Comparison of ENCODE assay signal across 8 cellular contexts in genomic region chr17:49969134-49969759, GRCh38. TPM values are rescaled to one million over a fixed set of nuclear protein-coding genes. Genes with fewer than 3 reads are reported as not detected.
DNase-seq lines count a peak whose midpoint lies in the region; ATAC-seq and TF ChIP-seq lines count a peak whose summit lies in the region.

A gene with protein sequence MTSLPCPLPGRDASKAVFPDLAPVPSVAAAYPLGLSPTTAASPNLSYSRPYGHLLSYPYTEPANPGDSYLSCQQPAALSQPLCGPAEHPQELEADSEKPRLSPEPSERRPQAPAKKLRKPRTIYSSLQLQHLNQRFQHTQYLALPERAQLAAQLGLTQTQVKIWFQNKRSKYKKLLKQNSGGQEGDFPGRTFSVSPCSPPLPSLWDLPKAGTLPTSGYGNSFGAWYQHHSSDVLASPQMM (plus strand): TSS chr17:49969190. CDS start chr17:49969469, 279 bp downstream.

- no peaks in the 10 kb centered on the region for H3K9me3 ChIP-seq in mucosa of rectum (ENCODE audit: control insufficient read depth in 2 of 2, low read length in 2 of 2)

- H3K27ac ChIP-seq in mucosa of rectum (ENCODE audit: low read depth in 2 of 2, low read length in 2 of 2) = no peak within 1 kb of the TSS

- ATAC-seq in HG02938 (IDR thresholded peaks at IDR 0.05; ENCODE audit: unreplicated experiment) = no peak

- peak within 1 kb of the TSS; percentile 82 for H3K4me3 ChIP-seq in Jurkat, Clone E6-1 (ENCODE audit: low read length)
- peak within 1 kb of the TSS; percentile 44 to 76 for H3K4me3 ChIP-seq in mucosa of rectum (ENCODE audit: low read length in 2 of 2)

- H3K27ac Mint-ChIP-seq in MCF 10A (ENCODE audit: low read depth, unreplicated experiment) = peak within 1 kb of the TSS; percentile 56

- TF ChIP-seq CTCF in MCF 10A (IDR thresholded peaks at IDR 0.05; ENCODE audit: unreplicated experiment) = no peak

- POLR2A ChIA-PET in MCF 10A (lab: Yijun Ruan, JAX) = interaction anchor here (4.7 kb wide), 1 partner anchor 9 kb away, joined by 34 read pairs; no protein-coding TSS in a partner anchor

- H3K4me1 ChIP-seq in mucosa of rectum (ENCODE audit: control insufficient read depth in 2 of 2, insufficient read depth in 2 of 2, low read length in 2 of 2) = peaks cover 3 to 11% of the 10 kb centered on the region in 2 donors

- BruUV-seq in MCF 10A (replicated peaks; lab: Mats Ljungman, UMichigan) = no TSS peak

- H3K27me3 ChIP-seq in mucosa of rectum (ENCODE audit: control insufficient read depth in 2 of 2, insufficient read depth in 2 of 2, low read length in 2 of 2) = peaks cover 77 to 94% of the 10 kb centered on the region in 2 donors

- H3K27me3 Mint-ChIP-seq in MCF 10A (ENCODE audit: insufficient read depth, unreplicated experiment) = peaks cover 74% of the 10 kb centered on the region

- DNase-seq in ELR (ENCODE audit: low read depth) (peak; percentile 46), MCF 10A (ENCODE audit: unreplicated experiment) (peak; percentile 58), NCI-H2029 (lab: John Stamatoyannopoulos, UW) (no peak), pons (ENCODE audit: low spot score) (no peak)
- no peak for DNase-seq in Jurkat, Clone E6-1 (ENCODE audit: low read depth, low spot score)
- DNase-seq in activated CD4-positive, CD25-positive, alpha-beta regulatory T cell (lab: John Stamatoyannopoulos, UW) = no peak

- peaks cover 6% of the 10 kb centered on the region for H3K4me1 Mint-ChIP-seq in MCF 10A (ENCODE audit: insufficient read depth, unreplicated experiment)

- no peak within 1 kb of the TSS for H3K9ac ChIP-seq in mucosa of rectum (ENCODE audit: low read depth in 1 of 2, low read length in 2 of 2)

- no peaks in the 10 kb centered on the region for H3K36me3 ChIP-seq in mucosa of rectum (ENCODE audit: control insufficient read depth in 2 of 2, insufficient read depth in 2 of 2, low read length in 2 of 2)

- H3K9me3 Mint-ChIP-seq in MCF 10A (ENCODE audit: unreplicated experiment) = no peaks in the 10 kb centered on the region

- intact Hi-C loops in MCF 10A (cut with micrococcal nuclease) = no loop called here

- no peaks in the 10 kb centered on the region for H3K36me3 Mint-ChIP-seq in MCF 10A (ENCODE audit: insufficient read depth, unreplicated experiment)

- H3K4me3 Mint-ChIP-seq in MCF 10A (ENCODE audit: unreplicated experiment) = peak within 1 kb of the TSS; percentile 83

- CTCF ChIA-PET in MCF 10A (lab: Yijun Ruan, JAX) = interaction anchor here (1.1 kb wide), 1 partner anchor 18 kb away, joined by 3 read pairs; no protein-coding TSS in a partner anchor

RNA-seq across cellular contexts. Expression of the gene that starts here (rescaled TPM):
- 12.1 TPM for polyA plus RNA-seq in Jurkat, Clone E6-1 (2012; ENCODE audit: insufficient read depth, insufficient read length)
- total RNA-seq in MCF 10A (2022) = 0.32 and 0.56 TPM in 2 replicates

Comparison
In these comparisons a context has a peak if more than half of its experiments do, and no peak if none do; other contexts are left out.
1. Peak in DNase-seq in MCF 10A; RNA of the gene not detected or under 1 TPM.